Comparison of ENCODE assay signal across 19 cellular contexts in the genomic region with DNA sequence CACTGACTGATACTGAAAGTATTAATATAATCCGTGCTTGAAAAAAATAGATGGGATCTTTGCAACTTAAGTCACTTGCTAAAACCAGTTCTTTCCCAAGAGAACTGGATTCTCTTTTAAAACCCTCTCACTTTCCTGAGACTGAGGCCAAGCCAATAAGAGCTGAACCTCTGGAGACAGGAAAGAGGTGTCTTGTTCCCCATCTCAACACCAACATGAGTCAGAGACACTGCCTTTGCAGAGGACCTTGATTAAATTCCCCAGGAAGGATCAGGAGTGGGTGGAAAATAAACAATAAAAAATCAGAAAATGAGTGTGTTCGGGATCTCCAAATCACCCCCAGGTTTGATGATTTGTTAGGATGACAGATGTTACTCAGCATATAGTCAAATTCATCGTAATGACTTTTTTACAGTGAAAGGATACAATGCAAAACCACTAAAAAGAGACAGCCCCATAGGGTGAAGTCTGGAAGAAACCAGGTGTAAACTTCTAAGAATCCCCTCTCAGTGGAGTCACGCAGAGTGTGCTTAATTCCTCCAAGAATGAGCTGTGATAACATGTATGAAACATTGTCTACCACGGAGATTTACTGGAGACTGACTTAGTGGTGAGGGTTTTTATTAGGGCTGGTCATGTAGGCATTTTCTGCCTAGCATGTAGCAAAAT.
DNase-seq lines count a peak whose midpoint lies in the region; ATAC-seq, FAIRE-seq and TF ChIP-seq lines count a peak whose summit lies in the region.
"Had no signal": no experiment of that assay in that cellular context is flagged by ENCODE, and none has a peak within 500 bp of the region (broad histone marks: within the 10 kb centered on the region; RNA-seq: fewer than 3 reads in every experiment).

No MANE protein-coding gene starts in this region.

- H3K4ac ChIP-seq in IMR-90 (ENCODE audit: low read depth, low read length): no peak overlapping the region

- peaks cover 8% of the 10 kb centered on the region for H3K36me3 ChIP-seq in DND-41 (ENCODE audit: insufficient read depth, low read length)
- H3K36me3 ChIP-seq in IMR-90 (ENCODE audit: control insufficient read depth, insufficient read depth, low read length): no peaks in the 10 kb centered on the region
- H3K36me3 ChIP-seq in astrocyte (ENCODE audit: insufficient read depth, low read length): no peaks in the 10 kb centered on the region
- H3K36me3 ChIP-seq in kidney (ENCODE audit: control insufficient read depth in 1 of 2, insufficient read depth in 2 of 2, low read length in 2 of 2): no peaks in the 10 kb centered on the region
- H3K36me3 ChIP-seq: adrenal gland, SJCRH30 had no signal

- H2AFZ ChIP-seq in DND-41 (ENCODE audit: low read depth, low read length): no peak overlapping the region
- no peak overlapping the region for H2AFZ ChIP-seq in IMR-90 (replicated peaks; ENCODE audit: low read length, poor library complexity)
- no peak overlapping the region for H2AFZ ChIP-seq in astrocyte (ENCODE audit: low read depth, low read length)
- H2AFZ ChIP-seq: GM23338 had no signal

- no peak overlapping the region for H4K91ac ChIP-seq in IMR-90 (ENCODE audit: insufficient read depth, low read depth, low read length)

- no peak overlapping the region for H3K4me3 Mint-ChIP-seq in astrocyte (ENCODE audit: unreplicated experiment)
- H3K4me3 Mint-ChIP-seq: GM23338 had no signal

- H2BK15ac ChIP-seq in IMR-90 (ENCODE audit: low read depth, low read length): no peak overlapping the region

- no peak overlapping the region for H3K27ac ChIP-seq in DND-41 (ENCODE audit: low read length)
- H3K27ac ChIP-seq in IMR-90 (ENCODE audit: insufficient read depth, low read length): no peak overlapping the region
- H3K27ac ChIP-seq in astrocyte (ENCODE audit: low read depth, low read length): no peak overlapping the region
- H3K27ac ChIP-seq in kidney (ENCODE audit: low read depth in 2 of 2, low read length in 2 of 2): no peak overlapping the region
- H3K27ac ChIP-seq: SJCRH30 had no signal

- no peak overlapping the region for H2BK120ac ChIP-seq in IMR-90 (ENCODE audit: low read depth, low read length)

- peaks cover 3% of the 10 kb centered on the region for H3K36me3 Mint-ChIP-seq in astrocyte (ENCODE audit: low read depth, unreplicated experiment)

- H2AK9ac ChIP-seq in IMR-90 (replicated peaks; ENCODE audit: low read depth, low read length, poor library complexity): no peak overlapping the region

- in situ Hi-C loops in IMR-90 (cut with MboI; ENCODE audit: low sequenced_read_pairs): no loop called here

- no peaks in the 10 kb centered on the region for H3K4me1 Mint-ChIP-seq in astrocyte (ENCODE audit: low read depth, unreplicated experiment)

- WGBS in IMR-90 (ENCODE audit: extremely low coverage in 2 of 2, insufficient read length in 1 of 2), 2 experiments: no CpG with 5 or more reads among the region's 5 CpGs

- TF ChIP-seq POLR2A in IMR-90 (IDR thresholded peaks at IDR 0.05; ENCODE audit: low read depth, low read length) (no peak), erythroblast (IDR thresholded peaks at IDR 0.05; ENCODE audit: low read length) (no peak)

- CTCF ChIA-PET in IMR-90 (lab: Yijun Ruan, JAX): no interaction called here

- FAIRE-seq in astrocyte (lab: Jason Lieb, UNC): no peak
- no peak for FAIRE-seq in kidney (lab: Jason Lieb, UNC)

- H4K8ac ChIP-seq in IMR-90 (ENCODE audit: low read depth in 2 of 2, low read length in 2 of 2): no peak overlapping the region

- H3K4me1 ChIP-seq in DND-41 (ENCODE audit: insufficient read depth, low read length): no peaks in the 10 kb centered on the region
- H3K4me1 ChIP-seq in IMR-90 (ENCODE audit: control insufficient read depth, insufficient read depth, low read length): no peaks in the 10 kb centered on the region
- peaks cover 4% of the 10 kb centered on the region for H3K4me1 ChIP-seq in astrocyte (ENCODE audit: insufficient read depth, low read length)
- H3K4me1 ChIP-seq in kidney (ENCODE audit: control insufficient read depth in 1 of 2, insufficient read depth in 1 of 2, low read depth in 1 of 2, low read length in 2 of 2): no peaks in the 10 kb centered on the region
- H3K4me1 ChIP-seq: SJCRH30 had no signal

- H4K20me1 ChIP-seq in DND-41 (ENCODE audit: insufficient read depth, low read length) (no peaks in the 10 kb centered on the region), IMR-90 (ENCODE audit: insufficient read depth, low read length) (no peaks in the 10 kb centered on the region; the same call in 1 of the 2 replicates), astrocyte (ENCODE audit: insufficient read depth, low read length) (no peaks in the 10 kb centered on the region)

- no peak overlapping the region for H3K14ac ChIP-seq in IMR-90 (replicated peaks; ENCODE audit: low read depth, low read length)

- no peaks in the 10 kb centered on the region for H3K27me3 Mint-ChIP-seq in astrocyte (ENCODE audit: low read depth, unreplicated experiment)

- H3K27ac Mint-ChIP-seq in astrocyte (ENCODE audit: unreplicated experiment): no peak overlapping the region
- H3K27ac Mint-ChIP-seq: GM23338 had no signal

- H3K9me3 Mint-ChIP-seq in astrocyte (ENCODE audit: unreplicated experiment): peaks cover 2% of the 10 kb centered on the region

- BruUV-seq in IMR-90 (replicated peaks; lab: Mats Ljungman, UMichigan): no TSS peak

- no peak for TF ChIP-seq RAD21 in IMR-90 (IDR thresholded peaks at IDR 0.05; ENCODE audit: low read length)

- no peak overlapping the region for H3K56ac ChIP-seq in IMR-90 (ENCODE audit: extremely low read depth, insufficient read depth, low read length)

- H3K27me3 ChIP-seq in DND-41 (ENCODE audit: insufficient read depth, low read length, poor library complexity) (no peaks in the 10 kb centered on the region), IMR-90 (ENCODE audit: control insufficient read depth, insufficient read depth, low read length) (no peaks in the 10 kb centered on the region), astrocyte (ENCODE audit: insufficient read depth, low read length) (no peaks in the 10 kb centered on the region)
- H3K27me3 ChIP-seq: adrenal gland, SJCRH30 had no signal

- no peak overlapping the region for H3K4me2 ChIP-seq in DND-41 (ENCODE audit: insufficient read depth, low read length)
- H3K4me2 ChIP-seq in IMR-90 (ENCODE audit: low read depth, low read length): no peak overlapping the region
- peak overlapping the region; percentile 6 for H3K4me2 ChIP-seq in astrocyte (ENCODE audit: low read length)
- H3K4me2 ChIP-seq: GM23338 had no signal

- no peak overlapping the region for H3K4me3 ChIP-seq in DND-41 (ENCODE audit: low read depth in 1 of 2, low read length in 2 of 2)
- no peak overlapping the region for H3K4me3 ChIP-seq in IMR-90 (ENCODE audit: insufficient read depth, low read depth, low read length)
- no peak overlapping the region for H3K4me3 ChIP-seq in astrocyte (ENCODE audit: insufficient read depth, low read depth, low read length)
- H3K4me3 ChIP-seq in fibroblast of pulmonary artery (replicated peaks; ENCODE audit: low read depth, low read length): no peak overlapping the region
- H3K4me3 ChIP-seq in kidney (ENCODE audit: low read length in 2 of 2): no peak overlapping the region
- H3K4me3 ChIP-seq: adrenal gland, GM23338, SJCRH30 had no signal

- no peak overlapping the region for H2BK5ac ChIP-seq in IMR-90 (ENCODE audit: low read depth, low read length, poor library complexity, severe bottlenecking)

- no peaks in the 10 kb centered on the region for H3K79me1 ChIP-seq in IMR-90 (ENCODE audit: low read depth in 1 of 2, low read length in 2 of 2)

- no peak for DNase-seq in DND-41
- peak; percentile 74 for DNase-seq in IMR-90
- peak; percentile 55 for DNase-seq in astrocyte (ENCODE audit: low read depth)
- DNase-seq in fibroblast of pulmonary artery (ENCODE audit: low read depth): peak; percentile 53
- no peak for DNase-seq in erythroblast (lab: John Stamatoyannopoulos, UW)
- DNase-seq in kidney: no peak
- DNase-seq in OCI-M2 (lab: John Stamatoyannopoulos, UW; ENCODE audit: unreplicated experiment): no peak
- DNase-seq: activated CD4-positive, alpha-beta T cell treated with anti-CD3 and anti-CD28 coated beads for 1 hour; activated effector memory CD4-positive, alpha-beta T cell treated with Interleukin-2 at 50 U/mL for 16 hours; DMS153; MM.1S; NCI-H1930; occipital lobe; right cardiac atrium; SJCRH30; stimulated activated naive CD8-positive, alpha-beta T cell treated with anti-CD3 and anti-CD28 coated beads, Interleukin-15, Interleukin-2, amounts not matched to agents 100 U/mL and 50 U/mL, for 24 hours had no signal

- POLR2A ChIA-PET in IMR-90 (lab: Charles Lee; ENCODE audit: unreplicated experiment): no interaction called here

- no peaks in the 10 kb centered on the region; the same call in 1 of the 2 replicates for H3K9me1 ChIP-seq in IMR-90 (ENCODE audit: insufficient read depth, low read length)

- no peak overlapping the region for H3K9ac ChIP-seq in DND-41 (ENCODE audit: low read depth, low read length)
- H3K9ac ChIP-seq in IMR-90 (ENCODE audit: low read depth, low read length): no peak overlapping the region
- H3K9ac ChIP-seq in astrocyte (ENCODE audit: low read length): no peak overlapping the region
- no peak overlapping the region for H3K9ac ChIP-seq in kidney (ENCODE audit: low read length in 2 of 2)

- no peak overlapping the region for H4K5ac ChIP-seq in IMR-90 (ENCODE audit: low read depth, low read length)

- H3K18ac ChIP-seq in IMR-90 (ENCODE audit: low read depth, low read length): no peak overlapping the region

- dilution Hi-C loops in IMR-90 (cut with HindIII; ENCODE audit: low sequenced_read_pairs, unreplicated experiment): no loop called here

- H2AK5ac ChIP-seq in IMR-90 (ENCODE audit: low read depth, low read length): no peak overlapping the region

- no peak overlapping the region for H2BK20ac ChIP-seq in IMR-90 (ENCODE audit: low read depth, low read length)

- no peak overlapping the region for H3K23ac ChIP-seq in IMR-90 (ENCODE audit: low read depth, low read length)

- intact Hi-C loops in IMR-90 (cut with micrococcal nuclease) (no loop called here), kidney (cut with DNase I) (no loop called here)

- H3K9me3 ChIP-seq in DND-41 (ENCODE audit: insufficient read depth, low read length, severe bottlenecking) (no peaks in the 10 kb centered on the region), IMR-90 (ENCODE audit: control insufficient read depth, insufficient read depth, low read length) (no peaks in the 10 kb centered on the region), astrocyte (ENCODE audit: insufficient read depth, low read depth, low read length) (no peaks in the 10 kb centered on the region), kidney (ENCODE audit: control insufficient read depth in 1 of 2, low read length in 2 of 2) (peaks cover 0 to 5% of the 10 kb centered on the region in 2 donors)
- H3K9me3 ChIP-seq: SJCRH30 had no signal

- TF ChIP-seq CTCF in DND-41 (IDR thresholded peaks at IDR 0.05; ENCODE audit: borderline replicate concordance, extremely low read depth, low read length, poor library complexity, severe bottlenecking) (no peak), IMR-90 (conservative IDR thresholded peaks at IDR 0.05; ENCODE audit: low read depth, low read length) (no peak), astrocyte (IDR thresholded peaks at IDR 0.05; ENCODE audit: insufficient read depth, low read depth, low read length) (no peak), fibroblast of pulmonary artery (IDR thresholded peaks at IDR 0.05; ENCODE audit: low read length, missing control alignments) (no peak), kidney (IDR thresholded peaks at IDR 0.05; ENCODE audit: borderline replicate concordance, extremely low read depth, insufficient read depth) (no peak)

- peak; percentile 35; the same call in 1 of the 3 replicates for ATAC-seq in DND-41 (ENCODE audit: insufficient read depth, low read depth)
- peak; percentile 57; the same call in 1 of the 2 replicates for ATAC-seq in IMR-90 (ENCODE audit: low read depth)
- ATAC-seq in GM18502 (IDR thresholded peaks at IDR 0.05; ENCODE audit: poor library complexity, unreplicated experiment): no peak
- ATAC-seq: GM23338; right cardiac atrium; stimulated activated naive CD8-positive, alpha-beta T cell treated with anti-CD3 and anti-CD28 coated beads, Interleukin-15, Interleukin-2, amounts not matched to agents 100 U/mL and 50 U/mL, for 24 hours had no signal

- H3K79me2 ChIP-seq in DND-41 (ENCODE audit: insufficient read depth, low read length) (no peaks in the 10 kb centered on the region), astrocyte (ENCODE audit: insufficient read depth, low read length) (no peaks in the 10 kb centered on the region)

Comparison
In these comparisons a context has a peak if more than half of its experiments do, and no peak if none do; other contexts are left out.
1. DNase-seq: peak in IMR-90 (single experiment), astrocyte (single experiment) and fibroblast of pulmonary artery (single experiment); none in DND-41 (single experiment), erythroblast (0 of 2), kidney (single experiment) and OCI-M2 (single experiment).